In genomic region chr16:86814256-86814655, GRCh38 we compare ENCODE assay signal across 27 cellular contexts.
DNase-seq lines count a peak whose midpoint lies in the region; FAIRE-seq and TF ChIP-seq lines count a peak whose summit lies in the region.
"Had no signal": no experiment of that assay in that cellular context is flagged by ENCODE, and none has a peak within 500 bp of the region (broad histone marks: within the 10 kb centered on the region; RNA-seq: fewer than 3 reads in every experiment).

No MANE protein-coding gene starts in this region.

- H4K20me1 ChIP-seq in keratinocyte (ENCODE audit: control insufficient read depth, extremely low read depth, insufficient read depth, low read length), result peaks cover 2% of the 10 kb centered on the region
- H4K20me1 ChIP-seq: BLaER1 treated with 17β-estradiol and CSF1 and Interleukin-3, amounts not matched to agents 10 nM and 100 nM had no signal

- H3K27ac ChIP-seq in breast epithelium (no peak overlapping the region), keratinocyte (ENCODE audit: control insufficient read depth, insufficient read depth, low read length) (no peak overlapping the region)
- H3K27ac ChIP-seq: A549; BLaER1 treated with 17β-estradiol and CSF1 and Interleukin-3, amounts not matched to agents 10 nM and 100 nM; GM23248 had no signal

- dilution Hi-C loops in keratinocyte (cut with MboI; ENCODE audit: extremely low pct_ligation_motif_present, low sequenced_read_pairs), result no loop called here

- H3K36me3 ChIP-seq in breast epithelium (no peaks in the 10 kb centered on the region), keratinocyte (ENCODE audit: control insufficient read depth in 2 of 2, extremely low read depth in 1 of 2, insufficient read depth in 2 of 2, low read length in 2 of 2) (no peaks in the 10 kb centered on the region)
- H3K36me3 ChIP-seq: BE2C; BLaER1 treated with 17β-estradiol and CSF1 and Interleukin-3, amounts not matched to agents 10 nM and 100 nM had no signal

- H3K4me1 ChIP-seq in breast epithelium, result no peaks in the 10 kb centered on the region
- peaks cover 10% of the 10 kb centered on the region for H3K4me1 ChIP-seq in keratinocyte (ENCODE audit: control insufficient read depth, extremely low read depth, insufficient read depth, low read length)
- H3K4me1 ChIP-seq: BE2C; BLaER1 treated with 17β-estradiol and CSF1 and Interleukin-3, amounts not matched to agents 10 nM and 100 nM had no signal

- peaks cover 7% of the 10 kb centered on the region for H3K4me1 Mint-ChIP-seq in MCF 10A (ENCODE audit: insufficient read depth, unreplicated experiment)
- no peaks in the 10 kb centered on the region for H3K4me1 Mint-ChIP-seq in T-helper 2 cell treated with Interferon-gamma antibody and Interleukin-4, amounts not matched to agents 5 μg/mL and 100 μg/mL, for 36 hours (ENCODE audit: low read depth)
- H3K4me1 Mint-ChIP-seq: CD14-positive monocyte; CD8-positive, alpha-beta memory T cell had no signal

- H3K27me3 ChIP-seq in breast epithelium (peaks cover 0 to 33% of the 10 kb centered on the region in 2 donors), keratinocyte (ENCODE audit: control insufficient read depth, extremely low read depth, insufficient read depth, low read length) (peaks cover 17% of the 10 kb centered on the region)
- H3K27me3 ChIP-seq: BLaER1 treated with 17β-estradiol and CSF1 and Interleukin-3, amounts not matched to agents 10 nM and 100 nM had no signal

- no TSS peak for BruUV-seq in MCF 10A (replicated peaks; lab: Mats Ljungman, UMichigan)

- peak overlapping the region; percentile 34 for H3K4me2 ChIP-seq in keratinocyte (ENCODE audit: control insufficient read depth, extremely low read depth, insufficient read depth, low read depth, low read length)
- H3K4me2 ChIP-seq: A549; BLaER1 treated with 17β-estradiol and CSF1 and Interleukin-3, amounts not matched to agents 10 nM and 100 nM had no signal

- peak; percentile 62 for FAIRE-seq in keratinocyte (lab: Jason Lieb, UNC)
- FAIRE-seq: A549, GM12878, GM19239, H1 had no signal

- H3K27ac Mint-ChIP-seq in MCF 10A (ENCODE audit: low read depth, unreplicated experiment), result no peak overlapping the region
- H3K27ac Mint-ChIP-seq in T-helper 2 cell treated with Interferon-gamma antibody and Interleukin-4, amounts not matched to agents 5 μg/mL and 100 μg/mL, for 36 hours, result no peak overlapping the region
- H3K27ac Mint-ChIP-seq: CD14-positive monocyte; CD4-positive, alpha-beta T cell; CD8-positive, alpha-beta memory T cell had no signal

- H3K79me2 ChIP-seq in keratinocyte (ENCODE audit: control insufficient read depth, insufficient read depth, low read length), result no peaks in the 10 kb centered on the region

- H3K9me3 Mint-ChIP-seq in MCF 10A (ENCODE audit: unreplicated experiment), result no peaks in the 10 kb centered on the region
- no peaks in the 10 kb centered on the region for H3K9me3 Mint-ChIP-seq in T-helper 2 cell treated with Interferon-gamma antibody and Interleukin-4, amounts not matched to agents 5 μg/mL and 100 μg/mL, for 36 hours
- H3K9me3 Mint-ChIP-seq: CD14-positive monocyte; CD4-positive, alpha-beta T cell had no signal

- intact Hi-C loops in MCF 10A (cut with micrococcal nuclease), result no loop called here
- intact Hi-C loops in breast epithelium (cut with DNase I; ENCODE audit: low total_unique reads), result no loop called here

- peaks cover 5% of the 10 kb centered on the region for H3K36me3 Mint-ChIP-seq in MCF 10A (ENCODE audit: insufficient read depth, unreplicated experiment)
- H3K36me3 Mint-ChIP-seq in T-helper 2 cell treated with Interferon-gamma antibody and Interleukin-4, amounts not matched to agents 5 μg/mL and 100 μg/mL, for 36 hours (ENCODE audit: low read depth), result no peaks in the 10 kb centered on the region
- H3K36me3 Mint-ChIP-seq: CD14-positive monocyte; CD8-positive, alpha-beta memory T cell had no signal

- no peak overlapping the region for H3K4me3 ChIP-seq in breast epithelium
- no peak overlapping the region for H3K4me3 ChIP-seq in epithelial cell of esophagus (ENCODE audit: low read length)
- H3K4me3 ChIP-seq in keratinocyte (ENCODE audit: control insufficient read depth in 2 of 3, extremely low read depth in 1 of 3, insufficient read depth in 2 of 3, low read depth in 1 of 3, low read length in 3 of 3), result no peak overlapping the region
- H3K4me3 ChIP-seq: A549; BLaER1 treated with 17β-estradiol and CSF1 and Interleukin-3, amounts not matched to agents 10 nM and 100 nM; GM12878; GM23248 had no signal

- no peaks in the 10 kb centered on the region for H3K9me1 ChIP-seq in keratinocyte (ENCODE audit: control insufficient read depth, extremely low read depth, insufficient read depth, low read length)

- no peak overlapping the region for H2AFZ ChIP-seq in keratinocyte (ENCODE audit: control insufficient read depth, low read length)
- H2AFZ ChIP-seq: GM23248 had no signal

- no peak overlapping the region for H3K4me3 Mint-ChIP-seq in MCF 10A (ENCODE audit: unreplicated experiment)
- H3K4me3 Mint-ChIP-seq in T-helper 2 cell treated with Interferon-gamma antibody and Interleukin-4, amounts not matched to agents 5 μg/mL and 100 μg/mL, for 36 hours, result no peak overlapping the region
- H3K4me3 Mint-ChIP-seq: CD14-positive monocyte; CD4-positive, alpha-beta T cell; CD8-positive, alpha-beta memory T cell had no signal

- CTCF ChIA-PET in MCF 10A (lab: Yijun Ruan, JAX), result no interaction called here

- H3K9ac ChIP-seq in keratinocyte (ENCODE audit: control insufficient read depth, extremely low read depth, insufficient read depth, low read length), result no peak overlapping the region
- H3K9ac ChIP-seq: BLaER1 treated with 17β-estradiol and CSF1 and Interleukin-3, amounts not matched to agents 10 nM and 100 nM; GM23248 had no signal

- DNase-seq in MCF 10A (ENCODE audit: unreplicated experiment), result peak; percentile 10
- no peak for DNase-seq in breast epithelium (ENCODE audit: low spot score in 2 of 2)
- peak; percentile 53 for DNase-seq in astrocyte of the hippocampus (ENCODE audit: low read depth, low spot score)
- peak; percentile 92 for DNase-seq in epithelial cell of esophagus (ENCODE audit: low read depth)
- DNase-seq in keratinocyte (ENCODE audit: low read depth, low spot score), result no peak
- DNase-seq in T-helper 2 cell treated with Interferon-gamma antibody and Interleukin-4, amounts not matched to agents 5 μg/mL and 100 μg/mL, for 36 hours (ENCODE audit: low spot score), result no peak
- DNase-seq in inferior parietal cortex (ENCODE audit: extremely low spot score), result no peak
- DNase-seq in DMS 273 (lab: John Stamatoyannopoulos, UW; ENCODE audit: unreplicated experiment), result no peak
- DNase-seq: 8988T; ACHN; AML-193; BE2C; Calu3; CD4-positive, alpha-beta T cell; CD8-positive, alpha-beta memory T cell; DMS153; DND-41; GDM1; GM23248; H7; HCEC 1CT had no signal

- no peak for TF ChIP-seq CTCF in MCF 10A (IDR thresholded peaks at IDR 0.05; ENCODE audit: unreplicated experiment)
- TF ChIP-seq CTCF in breast epithelium (IDR thresholded peaks at IDR 0.05), result no peak
- TF ChIP-seq CTCF in epithelial cell of esophagus (IDR thresholded peaks at IDR 0.05; ENCODE audit: insufficient read depth, low read depth, low read length, missing control alignments), result no peak
- TF ChIP-seq CTCF in keratinocyte (optimal IDR thresholded peaks at IDR 0.05 in 1 of 3, IDR thresholded peaks at IDR 0.05 in 1 of 3, conservative IDR thresholded peaks at IDR 0.05 in 1 of 3; ENCODE audit: extremely low read depth in 1 of 3, insufficient read depth in 2 of 3, low read length in 3 of 3), result no peak

- no peaks in the 10 kb centered on the region for H3K27me3 Mint-ChIP-seq in MCF 10A (ENCODE audit: insufficient read depth, unreplicated experiment)
- peaks cover 5% of the 10 kb centered on the region for H3K27me3 Mint-ChIP-seq in T-helper 2 cell treated with Interferon-gamma antibody and Interleukin-4, amounts not matched to agents 5 μg/mL and 100 μg/mL, for 36 hours (ENCODE audit: low read depth)

- POLR2A ChIA-PET in MCF 10A (lab: Yijun Ruan, JAX), result interaction anchor here (0.9 to 1.5 kb wide), 2 partner anchors 11 to 248 kb away, joined by 3 read pairs; partner anchors contain the start of gene FOXC2

- no peaks in the 10 kb centered on the region for H3K9me3 ChIP-seq in breast epithelium
- H3K9me3 ChIP-seq in keratinocyte (ENCODE audit: control insufficient read depth, low read depth, low read length), result no peaks in the 10 kb centered on the region
- H3K9me3 ChIP-seq: A549; BE2C; BLaER1 treated with 17β-estradiol and CSF1 and Interleukin-3, amounts not matched to agents 10 nM and 100 nM had no signal

- no peak for TF ChIP-seq POLR2A in breast epithelium (IDR thresholded peaks at IDR 0.05)

Comparison
In these comparisons a context has a peak if more than half of its experiments do, and no peak if none do; other contexts are left out.
1. DNase-seq: peak in MCF 10A (single experiment), astrocyte of the hippocampus (single experiment) and epithelial cell of esophagus (single experiment); none in breast epithelium (0 of 2), keratinocyte (single experiment), T-helper 2 cell treated with Interferon-gamma antibody and Interleukin-4, amounts not matched to agents 5 μg/mL and 100 μg/mL, for 36 hours (single experiment), inferior parietal cortex (single experiment) and DMS 273 (single experiment).